1 cellular context compared by ENCODE assay signal in the genomic region with DNA sequence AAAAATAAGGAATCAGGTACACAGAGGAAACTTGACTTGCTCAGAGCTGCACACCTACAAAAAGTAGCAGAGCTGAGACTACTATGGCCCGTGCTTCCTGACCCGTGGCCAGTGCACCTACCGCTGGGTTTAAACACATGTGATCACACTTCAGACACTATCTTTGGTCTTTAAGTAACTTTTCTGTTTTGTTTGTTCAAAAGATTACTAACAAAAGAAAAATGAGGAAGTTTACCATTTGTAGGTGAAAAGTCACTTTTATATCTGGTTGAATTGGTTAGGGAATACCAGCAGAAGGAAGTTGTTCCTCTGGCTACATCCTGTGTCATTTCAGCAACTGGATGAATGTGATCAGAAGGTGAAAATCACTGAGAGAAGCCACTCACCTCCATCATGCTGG.
TF ChIP-seq lines count a peak whose summit lies in the region.

No MANE protein-coding gene starts in this region.

TF ChIP-seq in GM12878, 131 proteins besides CTCF, POLR2A, EP300 and RAD21 (continued from another document):
- no peak for TF ChIP-seq ZBTB4 (CRISPR knock-in tag; IDR thresholded peaks at IDR 0.05)
- no peak for TF ChIP-seq CREM (IDR thresholded peaks at IDR 0.05; ENCODE audit: low read depth)
- TF ChIP-seq SREBF2 (IDR thresholded peaks at IDR 0.05; ENCODE audit: low read length) = no peak
- no peak for TF ChIP-seq ZNF24 (IDR thresholded peaks at IDR 0.05)
- no peak for TF ChIP-seq FOS (IDR thresholded peaks at IDR 0.05; ENCODE audit: borderline replicate concordance, extremely low read depth, insufficient read length)
- TF ChIP-seq RBBP5 (conservative IDR thresholded peaks at IDR 0.05) = no peak
- TF ChIP-seq HCFC1 (IDR thresholded peaks at IDR 0.05; ENCODE audit: low read length) = no peak
- no peak for TF ChIP-seq NBN (IDR thresholded peaks at IDR 0.05)
- no peak for TF ChIP-seq SPI1 (IDR thresholded peaks at IDR 0.05; ENCODE audit: borderline replicate concordance, insufficient read depth, low read depth, low read length)
- TF ChIP-seq KLF5 (IDR thresholded peaks at IDR 0.05; ENCODE audit: partially characterized antibody) = no peak
- TF ChIP-seq TCF12 (IDR thresholded peaks at IDR 0.05; ENCODE audit: low read depth, low read length) = no peak
- no peak for TF ChIP-seq MYC (IDR thresholded peaks at IDR 0.05; ENCODE audit: insufficient read depth, insufficient read length, insufficient replicate concordance, low read length, severe bottlenecking)
- TF ChIP-seq, protein P1, sequence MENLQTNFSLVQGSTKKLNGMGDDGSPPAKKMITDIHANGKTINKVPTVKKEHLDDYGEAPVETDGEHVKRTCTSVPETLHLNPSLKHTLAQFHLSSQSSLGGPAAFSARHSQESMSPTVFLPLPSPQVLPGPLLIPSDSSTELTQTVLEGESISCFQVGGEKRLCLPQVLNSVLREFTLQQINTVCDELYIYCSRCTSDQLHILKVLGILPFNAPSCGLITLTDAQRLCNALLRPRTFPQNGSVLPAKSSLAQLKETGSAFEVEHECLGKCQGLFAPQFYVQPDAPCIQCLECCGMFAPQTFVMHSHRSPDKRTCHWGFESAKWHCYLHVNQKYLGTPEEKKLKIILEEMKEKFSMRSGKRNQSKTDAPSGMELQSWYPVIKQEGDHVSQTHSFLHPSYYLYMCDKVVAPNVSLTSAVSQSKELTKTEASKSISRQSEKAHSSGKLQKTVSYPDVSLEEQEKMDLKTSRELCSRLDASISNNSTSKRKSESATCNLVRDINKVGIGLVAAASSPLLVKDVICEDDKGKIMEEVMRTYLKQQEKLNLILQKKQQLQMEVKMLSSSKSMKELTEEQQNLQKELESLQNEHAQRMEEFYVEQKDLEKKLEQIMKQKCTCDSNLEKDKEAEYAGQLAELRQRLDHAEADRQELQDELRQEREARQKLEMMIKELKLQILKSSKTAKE (IDR thresholded peaks at IDR 0.05; ENCODE audit: low read depth, poor library complexity, severe bottlenecking) = no peak
- TF ChIP-seq SREBF1 (IDR thresholded peaks at IDR 0.05; ENCODE audit: low read length) = no peak
- TF ChIP-seq STAT3 (IDR thresholded peaks at IDR 0.05; ENCODE audit: low read depth, low read length) = no peak
- TF ChIP-seq TARDBP (IDR thresholded peaks at IDR 0.05; ENCODE audit: borderline replicate concordance) = no peak
- TF ChIP-seq BCLAF1 (IDR thresholded peaks at IDR 0.05) = no peak
- TF ChIP-seq FOXK2 (IDR thresholded peaks at IDR 0.05) = no peak
- TF ChIP-seq RAD51 (IDR thresholded peaks at IDR 0.05) = 0 out of 2 replicates have a peak, but pooled peaks have one; percentile 24
- TF ChIP-seq, protein P2, sequence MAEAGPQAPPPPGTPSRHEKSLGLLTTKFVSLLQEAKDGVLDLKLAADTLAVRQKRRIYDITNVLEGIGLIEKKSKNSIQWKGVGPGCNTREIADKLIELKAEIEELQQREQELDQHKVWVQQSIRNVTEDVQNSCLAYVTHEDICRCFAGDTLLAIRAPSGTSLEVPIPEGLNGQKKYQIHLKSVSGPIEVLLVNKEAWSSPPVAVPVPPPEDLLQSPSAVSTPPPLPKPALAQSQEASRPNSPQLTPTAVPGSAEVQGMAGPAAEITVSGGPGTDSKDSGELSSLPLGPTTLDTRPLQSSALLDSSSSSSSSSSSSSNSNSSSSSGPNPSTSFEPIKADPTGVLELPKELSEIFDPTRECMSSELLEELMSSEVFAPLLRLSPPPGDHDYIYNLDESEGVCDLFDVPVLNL (IDR thresholded peaks at IDR 0.05; ENCODE audit: low read depth, low read length) = no peak
- TF ChIP-seq, protein P3, sequence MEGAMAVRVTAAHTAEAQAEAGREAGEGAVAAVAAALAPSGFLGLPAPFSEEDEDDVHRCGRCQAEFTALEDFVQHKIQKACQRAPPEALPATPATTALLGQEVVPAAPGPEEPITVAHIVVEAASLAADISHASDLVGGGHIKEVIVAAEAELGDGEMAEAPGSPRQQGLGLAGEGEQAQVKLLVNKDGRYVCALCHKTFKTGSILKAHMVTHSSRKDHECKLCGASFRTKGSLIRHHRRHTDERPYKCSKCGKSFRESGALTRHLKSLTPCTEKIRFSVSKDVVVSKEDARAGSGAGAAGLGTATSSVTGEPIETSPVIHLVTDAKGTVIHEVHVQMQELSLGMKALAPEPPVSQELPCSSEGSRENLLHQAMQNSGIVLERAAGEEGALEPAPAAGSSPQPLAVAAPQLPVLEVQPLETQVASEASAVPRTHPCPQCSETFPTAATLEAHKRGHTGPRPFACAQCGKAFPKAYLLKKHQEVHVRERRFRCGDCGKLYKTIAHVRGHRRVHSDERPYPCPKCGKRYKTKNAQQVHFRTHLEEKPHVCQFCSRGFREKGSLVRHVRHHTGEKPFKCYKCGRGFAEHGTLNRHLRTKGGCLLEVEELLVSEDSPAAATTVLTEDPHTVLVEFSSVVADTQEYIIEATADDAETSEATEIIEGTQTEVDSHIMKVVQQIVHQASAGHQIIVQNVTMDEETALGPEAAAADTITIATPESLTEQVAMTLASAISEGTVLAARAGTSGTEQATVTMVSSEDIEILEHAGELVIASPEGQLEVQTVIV (IDR thresholded peaks at IDR 0.05; ENCODE audit: borderline replicate concordance, partially characterized antibody) = no peak
TF ChIP-seq in GM12878: peak in this region for 9.
